12 cellular contexts compared by ENCODE assay signal in the genomic region with DNA sequence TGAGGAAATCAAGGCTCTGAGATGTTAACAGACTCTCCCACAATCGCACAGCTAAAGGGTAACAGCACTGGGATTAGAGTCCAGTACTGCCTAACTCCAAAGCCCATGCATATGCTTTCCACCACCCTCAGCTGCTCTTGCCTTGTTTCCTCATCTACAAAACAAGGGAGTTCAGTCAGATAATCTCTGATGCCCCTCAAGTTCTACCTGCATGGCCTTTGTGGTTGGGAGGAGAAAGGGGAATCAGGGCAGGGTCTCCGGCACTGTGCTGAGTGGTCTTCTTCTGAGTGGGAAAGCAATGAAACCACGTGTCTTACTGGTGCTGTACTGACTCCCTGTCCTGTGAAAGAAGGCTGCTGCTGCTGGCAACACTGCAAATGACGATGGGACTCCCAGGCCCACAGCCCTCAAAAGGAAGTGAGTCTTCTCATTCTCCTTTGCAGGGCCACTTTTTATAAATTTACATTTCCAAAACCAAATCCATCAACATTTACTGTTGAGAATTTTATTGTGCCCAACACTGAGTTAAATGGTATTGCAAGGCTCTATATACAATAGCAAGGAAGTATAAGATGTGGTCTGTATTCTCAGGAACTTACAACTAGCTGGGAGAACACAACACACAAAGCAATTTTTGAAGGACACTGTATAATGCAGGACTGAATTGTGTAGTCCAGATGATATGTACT. TPM values are rescaled to one million over a fixed set of nuclear protein-coding genes. Genes with fewer than 3 reads are reported as not detected.
A peak's percentile ranks its signal among the peaks of the same experiment; 100 is the strongest.
DNase-seq lines count a peak whose midpoint lies in the region; ATAC-seq lines count a peak whose summit lies in the region.
"Had no signal": no experiment of that assay in that cellular context is flagged by ENCODE, and none has a peak within 500 bp of the region (broad histone marks: within the 10 kb centered on the region; RNA-seq: fewer than 3 reads in every experiment).

No MANE protein-coding gene starts in this region.

- peaks cover 17 to 34% (median 24%) of the 10 kb centered on the region in 4 donors for H3K4me1 Mint-ChIP-seq in CD4-positive, CD25-positive, alpha-beta regulatory T cell
- peaks cover 54% of the 10 kb centered on the region for H3K4me1 Mint-ChIP-seq in activated CD4-positive, alpha-beta memory T cell treated with anti-CD3 and anti-CD28 coated beads for 36 hours (ENCODE audit: low read depth)

- intact Hi-C loops in activated CD4-positive, alpha-beta memory T cell treated with anti-CD3 and anti-CD28 coated beads for 36 hours (cut with micrococcal nuclease) = loop anchor here (1.0 to 2.0 kb wide), 2 partner anchors 62 to 140 kb away; no protein-coding TSS in a partner anchor

- peak overlapping the region; percentile 60 to 87 (median 66) for H3K27ac Mint-ChIP-seq in CD4-positive, CD25-positive, alpha-beta regulatory T cell
- H3K27ac Mint-ChIP-seq in activated CD4-positive, alpha-beta memory T cell treated with anti-CD3 and anti-CD28 coated beads for 36 hours = peak overlapping the region; percentile 84
- H3K27ac Mint-ChIP-seq: progenitor cell of endocrine pancreas had no signal

- H3K9me3 Mint-ChIP-seq in CD4-positive, CD25-positive, alpha-beta regulatory T cell = no peaks in the 10 kb centered on the region
- H3K9me3 Mint-ChIP-seq in activated CD4-positive, alpha-beta memory T cell treated with anti-CD3 and anti-CD28 coated beads for 36 hours = no peaks in the 10 kb centered on the region

- no peaks in the 10 kb centered on the region for H3K9me3 ChIP-seq in CD4-positive, CD25-positive, alpha-beta regulatory T cell (ENCODE audit: control insufficient read depth in 2 of 2, low read length in 2 of 2)
- no peaks in the 10 kb centered on the region for H3K9me3 ChIP-seq in SJCRH30 (replicated peaks)

- peaks cover 16% of the 10 kb centered on the region for H3K4me1 ChIP-seq in CD4-positive, CD25-positive, alpha-beta regulatory T cell (ENCODE audit: control insufficient read depth, insufficient read depth, low read length, poor library complexity, severe bottlenecking)
- H3K4me1 ChIP-seq in SJCRH30 = peaks cover 3% of the 10 kb centered on the region; the same call in 1 of the 2 replicates

- H3K36me3 ChIP-seq in CD4-positive, CD25-positive, alpha-beta regulatory T cell (ENCODE audit: control insufficient read depth, insufficient read depth, low read length) = no peaks in the 10 kb centered on the region
- no peaks in the 10 kb centered on the region for H3K36me3 ChIP-seq in SJCRH30

- DNase-seq in CD4-positive, CD25-positive, alpha-beta regulatory T cell = peak in 1 of 3 donors; percentile 47
- DNase-seq in activated CD4-positive, alpha-beta memory T cell treated with anti-CD3 and anti-CD28 coated beads for 36 hours = peak; percentile 51
- DNase-seq in NCI-H2227 (lab: John Stamatoyannopoulos, UW; ENCODE audit: unreplicated experiment) = no peak
- no peak for DNase-seq in SJCRH30
- DNase-seq in SKM-1 (lab: John Stamatoyannopoulos, UW; ENCODE audit: unreplicated experiment) = no peak
- DNase-seq: islet precursor cell, NCI-H82 had no signal

- no peak overlapping the region for H3K27ac ChIP-seq in CD4-positive, CD25-positive, alpha-beta regulatory T cell (ENCODE audit: insufficient read depth, low read length, poor library complexity, severe bottlenecking)
- H3K27ac ChIP-seq in SJCRH30 = no peak overlapping the region
- H3K27ac ChIP-seq: C4-2B had no signal

- POLR2A ChIA-PET in activated CD4-positive, alpha-beta memory T cell treated with anti-CD3 and anti-CD28 coated beads for 36 hours (lab: Charles Lee) = interaction anchor here (1.5 kb wide), 1 partner anchor 21 kb away, joined by 3 read pairs; no protein-coding TSS in a partner anchor

- H3K27me3 Mint-ChIP-seq in CD4-positive, CD25-positive, alpha-beta regulatory T cell = no peaks in the 10 kb centered on the region
- peaks cover 3% of the 10 kb centered on the region for H3K27me3 Mint-ChIP-seq in activated CD4-positive, alpha-beta memory T cell treated with anti-CD3 and anti-CD28 coated beads for 36 hours
- H3K27me3 Mint-ChIP-seq: progenitor cell of endocrine pancreas had no signal

- ATAC-seq in CD4-positive, CD25-positive, alpha-beta regulatory T cell (ENCODE audit: low read depth in 2 of 2) = peak in 1 of 2 donors; percentile 55
- ATAC-seq in GM19328 (IDR thresholded peaks at IDR 0.05; ENCODE audit: unreplicated experiment) = peak; percentile 33
- ATAC-seq in HG02885 (IDR thresholded peaks at IDR 0.05; ENCODE audit: poor library complexity, unreplicated experiment) = peak; percentile 39
- ATAC-seq in esophagus mucosa = no peak

- CTCF ChIA-PET in activated CD4-positive, alpha-beta memory T cell treated with anti-CD3 and anti-CD28 coated beads for 36 hours (lab: Charles Lee) = interaction anchor here (0.6 to 1.3 kb wide), 3 partner anchors 19 to 122 kb away, joined by 3 to 5 read pairs (median 3); partner anchors contain the start of gene DUSP16

- no peaks in the 10 kb centered on the region for H3K36me3 Mint-ChIP-seq in CD4-positive, CD25-positive, alpha-beta regulatory T cell
- H3K36me3 Mint-ChIP-seq in activated CD4-positive, alpha-beta memory T cell treated with anti-CD3 and anti-CD28 coated beads for 36 hours = no peaks in the 10 kb centered on the region

- peak overlapping the region; percentile 5 for H3K4me3 ChIP-seq in CD4-positive, CD25-positive, alpha-beta regulatory T cell (ENCODE audit: low read depth, low read length)
- no peak overlapping the region for H3K4me3 ChIP-seq in SJCRH30

- peak overlapping the region; percentile 3 to 61 (median 20) for H3K4me3 Mint-ChIP-seq in CD4-positive, CD25-positive, alpha-beta regulatory T cell
- H3K4me3 Mint-ChIP-seq in activated CD4-positive, alpha-beta memory T cell treated with anti-CD3 and anti-CD28 coated beads for 36 hours = peak overlapping the region; percentile 40

- no peaks in the 10 kb centered on the region for H3K27me3 ChIP-seq in CD4-positive, CD25-positive, alpha-beta regulatory T cell (ENCODE audit: control insufficient read depth, insufficient read depth, low read length)
- no peaks in the 10 kb centered on the region for H3K27me3 ChIP-seq in SJCRH30

RNA-seq across cellular contexts. Expression of gene DUSP16, which starts 19.7 kb away (rescaled TPM):
- total RNA-seq in CD4-positive, CD25-positive, alpha-beta regulatory T cell = 108 TPM
- polyA plus RNA-seq in CD4-positive, CD25-positive, alpha-beta regulatory T cell = 10 to 100 TPM; 29.4 to 40.7 (median 30.2) TPM
- total RNA-seq in activated CD4-positive, alpha-beta memory T cell treated with anti-CD3 and anti-CD28 coated beads for 36 hours = 10 to 100 TPM; 70.2 to 82.1 TPM
- total RNA-seq in esophagus mucosa = 22.3 TPM
- 5.0 and 5.3 TPM in 2 replicates for total RNA-seq in SJCRH30 (2014; rRNA removed; shearing (Covaris generic))

RNA-seq across cellular contexts. Expression of gene CREBL2, which starts 29.3 kb away (rescaled TPM):
- 27.5 TPM for total RNA-seq in CD4-positive, CD25-positive, alpha-beta regulatory T cell
- 10 to 100 TPM; 60.7 to 73.4 (median 66.5) TPM for polyA plus RNA-seq in CD4-positive, CD25-positive, alpha-beta regulatory T cell
- 10 to 100 TPM; 30.4 to 32.2 TPM for total RNA-seq in activated CD4-positive, alpha-beta memory T cell treated with anti-CD3 and anti-CD28 coated beads for 36 hours
- 9.2 TPM for total RNA-seq in esophagus mucosa
- 7.6 and 7.9 TPM in 2 replicates for total RNA-seq in SJCRH30 (2014; rRNA removed; shearing (Covaris generic))
